Comparison of ENCODE assay signal across 8 cellular contexts in genomic region chr12:219891-220352, GRCh38. TPM values are rescaled to one million over a fixed set of nuclear protein-coding genes. Genes with fewer than 3 reads are reported as not detected.
DNase-seq lines count a peak whose midpoint lies in the region; ATAC-seq and TF ChIP-seq lines count a peak whose summit lies in the region.

No MANE protein-coding gene starts in this region.

- H3K4me3 Mint-ChIP-seq in progenitor cell of endocrine pancreas (ENCODE audit: low read depth), result no peak overlapping the region

- peak; percentile 37; the same call in 1 of the 2 replicates for ATAC-seq in PC-3
- peak; percentile 71 to 77 for ATAC-seq in left cardiac atrium

- no peak overlapping the region for H3K4me2 ChIP-seq in PC-3 (ENCODE audit: low read length)

- H3K9me3 ChIP-seq in HUES6 (ENCODE audit: control insufficient read depth, insufficient read depth, low read depth, low read length), result no peaks in the 10 kb centered on the region
- no peaks in the 10 kb centered on the region for H3K9me3 ChIP-seq in PC-3 (ENCODE audit: low read length)

- no peaks in the 10 kb centered on the region for H3F3A ChIP-seq in PC-3 (ENCODE audit: low read length, unreplicated experiment)

- DNase-seq in activated T-cell treated with anti-CD3 and anti-CD28 coated beads for 1 hour (ENCODE audit: low read depth) (peak; percentile 6), activated T-cell treated with anti-CD3 and anti-CD28 coated beads for 4 hours (no peak), PC-3 (peak; percentile 56), left cardiac atrium (peak; percentile 58), progenitor cell of endocrine pancreas (ENCODE audit: low spot score, unreplicated experiment) (peak; percentile 87), T-helper 9 cell (no peak)
- peak; percentile 72 for DNase-seq in activated effector memory CD4-positive, alpha-beta T cell treated with anti-CD3 and anti-CD28 coated beads, Interleukin-2, amount 50 U/mL, for 16 hours

- intact Hi-C loops in PC-3 (cut with micrococcal nuclease) (no loop called here), left cardiac atrium (cut with DNase I) (no loop called here)

- peaks cover 40% of the 10 kb centered on the region for H3K27me3 Mint-ChIP-seq in progenitor cell of endocrine pancreas

- CTCF ChIA-PET in PC-3 (lab: Charles Lee), result no interaction called here

- TF ChIP-seq CTCF in PC-3 (conservative IDR thresholded peaks at IDR 0.05; ENCODE audit: low read depth, low read length), result peak; percentile 69
- peak; percentile 95 for TF ChIP-seq CTCF in progenitor cell of endocrine pancreas (IDR thresholded peaks at IDR 0.05; ENCODE audit: unreplicated experiment)

- H3K4me3 ChIP-seq in HUES6 (ENCODE audit: low read depth, low read length) (0 out of 2 replicates have a peak overlapping the region, but pooled peaks have one; percentile 11), PC-3 (ENCODE audit: low read length) (no peak overlapping the region)

- H3K36me3 Mint-ChIP-seq in progenitor cell of endocrine pancreas (ENCODE audit: insufficient read depth), result no peaks in the 10 kb centered on the region

- H4K20me1 ChIP-seq in PC-3 (ENCODE audit: low read length), result no peaks in the 10 kb centered on the region

- H3K27me3 ChIP-seq in HUES6 (ENCODE audit: control insufficient read depth, insufficient read depth, low read length), result peaks cover 18% of the 10 kb centered on the region; the same call in 1 of the 2 replicates
- peaks cover 2% of the 10 kb centered on the region; the same call in 1 of the 2 replicates for H3K27me3 ChIP-seq in PC-3 (ENCODE audit: low read length)

- H3K9me2 ChIP-seq in PC-3 (replicated peaks; ENCODE audit: low read length), result no peaks in the 10 kb centered on the region

- H3K4me1 ChIP-seq in HUES6 (ENCODE audit: control insufficient read depth, insufficient read depth, low read length), result 0 out of 2 replicates have a peak, but pooled peaks cover 2% of the 10 kb centered on the region
- no peaks in the 10 kb centered on the region for H3K4me1 ChIP-seq in PC-3 (ENCODE audit: insufficient read depth, low read length)

- H3K9me3 Mint-ChIP-seq in progenitor cell of endocrine pancreas (ENCODE audit: low read depth), result no peaks in the 10 kb centered on the region

- no peak overlapping the region for H2AFZ ChIP-seq in PC-3 (ENCODE audit: low read length)

- H3K4me1 Mint-ChIP-seq in progenitor cell of endocrine pancreas (ENCODE audit: low read depth), result no peaks in the 10 kb centered on the region

- no peaks in the 10 kb centered on the region for H3K79me2 ChIP-seq in PC-3 (ENCODE audit: low read length)

- POLR2A ChIA-PET in PC-3 (lab: Charles Lee; ENCODE audit: unreplicated experiment), result no interaction called here

- H3K9ac ChIP-seq in HUES6 (ENCODE audit: low read length), result no peak overlapping the region
- H3K9ac ChIP-seq in PC-3 (ENCODE audit: low read length), result no peak overlapping the region

- no TSS peak for BruUV-seq in PC-3 (replicated peaks; lab: Mats Ljungman, UMichigan)

- H3K27ac Mint-ChIP-seq in progenitor cell of endocrine pancreas, result no peak overlapping the region

- H3K27ac ChIP-seq in HUES6 (ENCODE audit: low read depth, low read length), result no peak overlapping the region
- no peak overlapping the region for H3K27ac ChIP-seq in PC-3 (ENCODE audit: low read length)

- H3K36me3 ChIP-seq in HUES6 (ENCODE audit: control insufficient read depth, insufficient read depth, low read length), result no peaks in the 10 kb centered on the region
- H3K36me3 ChIP-seq in PC-3 (ENCODE audit: low read depth, low read length), result no peaks in the 10 kb centered on the region; the same call in 1 of the 2 replicates

RNA-seq across cellular contexts. Expression of gene SLC6A12, which starts 6.0 kb away (rescaled TPM):
- total RNA-seq in PC-3 (2014; rRNA removed) (not detected in 2 replicates), left cardiac atrium (under 1 TPM; 0.41 to 0.65 TPM), progenitor cell of endocrine pancreas (3.1 and 4.7 TPM in 2 replicates)

RNA-seq across cellular contexts. Expression of gene SLC6A13, which starts 42.7 kb away (rescaled TPM):
- total RNA-seq in PC-3 (2014; rRNA removed) (not detected in 2 replicates), left cardiac atrium (1 to 10 TPM; 1.3 to 2.0 TPM), progenitor cell of endocrine pancreas (0.60 and 0.98 TPM in 2 replicates)

Comparison
In these comparisons a context has a peak if more than half of its experiments do, and no peak if none do; other contexts are left out.
1. DNase-seq: peak in activated T-cell treated with anti-CD3 and anti-CD28 coated beads for 1 hour (single experiment), PC-3 (single experiment), activated effector memory CD4-positive, alpha-beta T cell treated with anti-CD3 and anti-CD28 coated beads, Interleukin-2, amount 50 U/mL, for 16 hours (single experiment), left cardiac atrium (single experiment) and progenitor cell of endocrine pancreas (single experiment); none in activated T-cell treated with anti-CD3 and anti-CD28 coated beads for 4 hours (single experiment) and T-helper 9 cell (single experiment).